Comparison of ENCODE assay signal across 2 cellular contexts in genomic region chr16:23274968-23275367, GRCh38.
A peak's percentile ranks its signal among the peaks of the same experiment; 100 is the strongest.
TF ChIP-seq lines count a peak whose summit lies in the region.

No MANE protein-coding gene starts in this region.

TF ChIP-seq in HEK293, 187 proteins besides CTCF, POLR2A, EP300 and RAD21 (continued from another document):
- no peak for TF ChIP-seq PATZ1 (tag by site-specific recombination; IDR thresholded peaks at IDR 0.05)
- TF ChIP-seq ZNF704 (tag by site-specific recombination; IDR thresholded peaks at IDR 0.05), result no peak
- TF ChIP-seq SETDB1 (IDR thresholded peaks at IDR 0.05; ENCODE audit: insufficient read length, low read length), result peak; percentile 15
- TF ChIP-seq ZNF585B (tag by site-specific recombination; IDR thresholded peaks at IDR 0.05), result no peak
- no peak for TF ChIP-seq REPIN1 (tag by site-specific recombination; IDR thresholded peaks at IDR 0.05; ENCODE audit: low read depth)
- TF ChIP-seq ZBTB20 (tag by site-specific recombination; IDR thresholded peaks at IDR 0.05), result no peak

TF ChIP-seq in H1, 55 proteins besides CTCF, POLR2A, EP300 and RAD21 (continued from another document):
- TF ChIP-seq, protein P1, sequence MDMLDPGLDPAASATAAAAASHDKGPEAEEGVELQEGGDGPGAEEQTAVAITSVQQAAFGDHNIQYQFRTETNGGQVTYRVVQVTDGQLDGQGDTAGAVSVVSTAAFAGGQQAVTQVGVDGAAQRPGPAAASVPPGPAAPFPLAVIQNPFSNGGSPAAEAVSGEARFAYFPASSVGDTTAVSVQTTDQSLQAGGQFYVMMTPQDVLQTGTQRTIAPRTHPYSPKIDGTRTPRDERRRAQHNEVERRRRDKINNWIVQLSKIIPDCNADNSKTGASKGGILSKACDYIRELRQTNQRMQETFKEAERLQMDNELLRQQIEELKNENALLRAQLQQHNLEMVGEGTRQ (IDR thresholded peaks at IDR 0.05; ENCODE audit: low read length), result peak; percentile 77
- TF ChIP-seq EZH2 (IDR thresholded peaks at IDR 0.05; ENCODE audit: low read depth, low read length, severe bottlenecking) (no peak), TCF12 (IDR thresholded peaks at IDR 0.05; ENCODE audit: low read depth, low read length) (no peak), EGR1 (IDR thresholded peaks at IDR 0.05; ENCODE audit: borderline replicate concordance, low read depth, low read length) (no peak), SP2 (IDR thresholded peaks at IDR 0.05; ENCODE audit: low read length) (no peak), ASH2L (IDR thresholded peaks at IDR 0.05; ENCODE audit: low read length) (no peak), CREB1 (IDR thresholded peaks at IDR 0.05) (0 out of 2 replicates have a peak, but pooled peaks have one; percentile 13), RXRA (IDR thresholded peaks at IDR 0.05; ENCODE audit: insufficient read depth, low read depth, low read length) (no peak), SIX5 (IDR thresholded peaks at IDR 0.05; ENCODE audit: low read depth, low read length) (peak; percentile 70), SUZ12 (IDR thresholded peaks at IDR 0.05; ENCODE audit: low read length) (no peak), BCL11A (IDR thresholded peaks at IDR 0.05; ENCODE audit: low read depth in 2 of 2, low read length in 2 of 2) (no peak), NANOG (IDR thresholded peaks at IDR 0.05; ENCODE audit: insufficient read depth, low read depth, low read length, poor library complexity, severe bottlenecking) (no peak), SP4 (IDR thresholded peaks at IDR 0.05; ENCODE audit: low read length) (no peak), NRF1 (IDR thresholded peaks at IDR 0.05; ENCODE audit: low read depth, low read length) (no peak), TAF7 (optimal IDR thresholded peaks at IDR 0.05; ENCODE audit: borderline replicate concordance, low read depth, low read length) (no peak), FOSL1 (IDR thresholded peaks at IDR 0.05; ENCODE audit: insufficient read depth, low read depth, low read length) (no peak), PHF8 (conservative IDR thresholded peaks at IDR 0.05; ENCODE audit: low read depth, low read length) (no peak), JUND (IDR thresholded peaks at IDR 0.05; ENCODE audit: low read length) (no peak), RFX5 (IDR thresholded peaks at IDR 0.05; ENCODE audit: borderline replicate concordance, low read depth, low read length) (no peak)
- TF ChIP-seq, protein P2, sequence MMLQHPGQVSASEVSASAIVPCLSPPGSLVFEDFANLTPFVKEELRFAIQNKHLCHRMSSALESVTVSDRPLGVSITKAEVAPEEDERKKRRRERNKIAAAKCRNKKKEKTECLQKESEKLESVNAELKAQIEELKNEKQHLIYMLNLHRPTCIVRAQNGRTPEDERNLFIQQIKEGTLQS (IDR thresholded peaks at IDR 0.05; ENCODE audit: insufficient read depth, low read depth, low read length), result 0 out of 2 replicates have a peak, but pooled peaks have one; percentile 6
- TF ChIP-seq, protein P3, sequence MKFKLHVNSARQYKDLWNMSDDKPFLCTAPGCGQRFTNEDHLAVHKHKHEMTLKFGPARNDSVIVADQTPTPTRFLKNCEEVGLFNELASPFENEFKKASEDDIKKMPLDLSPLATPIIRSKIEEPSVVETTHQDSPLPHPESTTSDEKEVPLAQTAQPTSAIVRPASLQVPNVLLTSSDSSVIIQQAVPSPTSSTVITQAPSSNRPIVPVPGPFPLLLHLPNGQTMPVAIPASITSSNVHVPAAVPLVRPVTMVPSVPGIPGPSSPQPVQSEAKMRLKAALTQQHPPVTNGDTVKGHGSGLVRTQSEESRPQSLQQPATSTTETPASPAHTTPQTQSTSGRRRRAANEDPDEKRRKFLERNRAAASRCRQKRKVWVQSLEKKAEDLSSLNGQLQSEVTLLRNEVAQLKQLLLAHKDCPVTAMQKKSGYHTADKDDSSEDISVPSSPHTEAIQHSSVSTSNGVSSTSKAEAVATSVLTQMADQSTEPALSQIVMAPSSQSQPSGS (IDR thresholded peaks at IDR 0.05; ENCODE audit: low read length), result no peak
